8 cellular contexts compared by ENCODE assay signal in the genomic region with DNA sequence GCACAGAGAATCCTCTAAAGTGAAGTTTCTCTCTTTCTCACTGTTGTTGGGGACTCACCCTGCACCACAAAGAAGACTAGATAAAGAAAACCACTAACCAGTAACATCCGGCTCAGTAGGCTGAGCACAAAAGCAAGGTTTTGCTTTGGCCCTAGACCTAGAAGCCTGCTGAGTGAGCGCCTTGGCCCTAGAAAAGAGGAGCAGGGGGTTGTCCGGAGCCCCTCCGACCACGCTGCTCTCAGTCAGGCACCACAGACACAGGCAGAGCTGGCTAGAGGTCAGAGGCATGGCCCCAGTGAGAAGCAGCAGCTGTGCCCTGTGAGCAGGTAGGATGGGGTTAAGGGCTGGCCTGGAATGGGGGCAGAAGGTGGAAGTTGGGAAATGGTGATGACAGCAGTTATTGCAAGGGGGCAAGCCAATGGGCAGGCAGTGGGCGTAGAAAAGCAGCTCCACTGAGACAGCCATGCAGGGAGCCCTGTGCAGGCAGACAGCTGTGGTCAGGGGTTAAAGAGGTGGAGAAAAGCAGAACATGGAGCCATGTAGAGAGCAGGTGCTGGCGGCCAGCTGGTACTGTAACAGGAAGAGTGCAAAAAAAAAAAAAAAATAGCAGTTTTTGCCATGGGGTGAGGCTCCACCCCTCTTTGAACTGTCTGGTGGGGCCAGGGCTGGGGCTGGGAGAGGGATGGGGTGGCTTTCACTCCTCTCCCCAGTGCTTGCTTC. TPM values are rescaled to one million over a fixed set of nuclear protein-coding genes. Genes with fewer than 3 reads are reported as not detected.
DNase-seq lines count a peak whose midpoint lies in the region; ATAC-seq and TF ChIP-seq lines count a peak whose summit lies in the region.

No MANE protein-coding gene starts in this region.

- TF ChIP-seq POLR2A in prostate gland (IDR thresholded peaks at IDR 0.05), result no peak

- H3K9me3 ChIP-seq in prostate gland, result no peaks in the 10 kb centered on the region

- H3K36me3 ChIP-seq in prostate gland, result no peaks in the 10 kb centered on the region

- peak; percentile 86 for ATAC-seq in GM21367 (IDR thresholded peaks at IDR 0.05; ENCODE audit: unreplicated experiment)
- ATAC-seq in HG03571 (IDR thresholded peaks at IDR 0.05; ENCODE audit: unreplicated experiment), result peak; percentile 84

- peak; percentile 24 for DNase-seq in activated CD4-positive, CD25-positive, alpha-beta regulatory T cell treated with anti-CD3 and anti-CD28 coated beads, Interleukin-2, amount 50 U/mL, for 16 hours (ENCODE audit: low read depth, low spot score)
- DNase-seq in germinal center (ENCODE audit: low spot score), result peak; percentile 71
- DNase-seq in A172 (ENCODE audit: low spot score), result no peak
- no peak for DNase-seq in prostate gland (ENCODE audit: low spot score)
- DNase-seq in H4 (ENCODE audit: low spot score), result no peak

- intact Hi-C loops in prostate gland (cut with DNase I), result loop anchor here (10.0 kb wide), 1 partner anchor 388 kb away; the partner anchor contains the start of gene PSTPIP2

- H3K27me3 ChIP-seq in prostate gland (replicated peaks; ENCODE audit: insufficient read depth), result no peaks in the 10 kb centered on the region

- H3K27ac ChIP-seq in prostate gland, result no peak overlapping the region

- peak overlapping the region; percentile 13; the same call in 1 of the 2 replicates for H3K4me3 ChIP-seq in GM08714 (ENCODE audit: low read length)
- no peak overlapping the region for H3K4me3 ChIP-seq in prostate gland

- WGBS in prostate gland, result 77% methylated on average over 7 of the region's 7 CpGs

- no peaks in the 10 kb centered on the region for H3K4me1 ChIP-seq in prostate gland (replicated peaks)

- no peak for TF ChIP-seq CTCF in prostate gland (IDR thresholded peaks at IDR 0.05)

RNA-seq across cellular contexts. Expression of gene SLC14A1, which starts 36.9 kb away (rescaled TPM):
- 1.6 TPM in 1 of 2 replicates, not detected in the other for total RNA-seq in A172 (2014; rRNA removed; shearing (Covaris generic))
- total RNA-seq in prostate gland, result 100 to 1,000 TPM in 1 of 2 donors, 10 to 100 TPM in 1; 31.8 to 139 TPM
- total RNA-seq in H4 (2014; rRNA removed; shearing (Covaris generic)), result 257 and 276 TPM in 2 replicates

Comparison
In these comparisons a context has a peak if more than half of its experiments do, and no peak if none do; other contexts are left out.
1. DNase-seq: peak in activated CD4-positive, CD25-positive, alpha-beta regulatory T cell treated with anti-CD3 and anti-CD28 coated beads, Interleukin-2, amount 50 U/mL, for 16 hours (single experiment) and germinal center (single experiment); none in A172 (single experiment), prostate gland (single experiment) and H4 (single experiment).
2. RNA of gene SLC14A1, which starts 36.9 kb away (total RNA-seq): 257 to 276 TPM in H4 and 31.8 to 139 TPM in prostate gland; 1.6 TPM in A172; every median in the first group is over 10 times any median in the second.